Comparison of ENCODE assay signal across 25 cellular contexts in genomic region chr18:69143084-69143483, GRCh38.
"Had no signal": no experiment of that assay in that cellular context is flagged by ENCODE, and none has a peak within 500 bp of the region (broad histone marks: within the 10 kb centered on the region; RNA-seq: fewer than 3 reads in every experiment).

No MANE protein-coding gene starts in this region.

- H3K27ac ChIP-seq: neural progenitor cell, ovary, parathyroid adenoma, psoas muscle, right lobe of liver, sigmoid colon, stomach, thoracic aorta, thyroid gland, tibial nerve, upper lobe of left lung, vagina had no signal

- H3K27me3 ChIP-seq: neural progenitor cell, ovary, right lobe of liver, sigmoid colon, stomach, thyroid gland, tibial nerve, upper lobe of left lung, vagina had no signal

- H3K9me3 ChIP-seq: ovary, psoas muscle, right lobe of liver, sigmoid colon, stomach, thoracic aorta, thyroid gland, tibial nerve, upper lobe of left lung, vagina had no signal

- H3K9ac ChIP-seq: neural progenitor cell, parathyroid adenoma had no signal

- H3K4me3 ChIP-seq: neural progenitor cell, ovary, psoas muscle, right lobe of liver, sigmoid colon, stomach, thoracic aorta, thyroid gland, tibial nerve, upper lobe of left lung, vagina had no signal

- H3K36me3 ChIP-seq: neural progenitor cell, ovary, right lobe of liver, sigmoid colon, stomach, thoracic aorta, thyroid gland, tibial nerve, upper lobe of left lung, vagina had no signal

- H3K4me1 ChIP-seq: neural progenitor cell, parathyroid adenoma, psoas muscle, right lobe of liver, sigmoid colon, stomach, thyroid gland, tibial nerve, upper lobe of left lung, vagina had no signal

- DNase-seq: natural killer cell; occipital lobe; ovary; posterior cingulate gyrus; psoas muscle; right cardiac atrium; right lobe of liver; sigmoid colon; small intestine; stimulated activated CD4-positive, alpha-beta T cell treated with anti-CD3 and anti-CD28 coated beads, Interleukin-15, amount 100 ng/mL, for 24 hours; stimulated activated CD4-positive, alpha-beta T cell treated with anti-CD3 and anti-CD28 coated beads, Interleukin-2, amount 100 ng/mL, for 24 hours; stimulated activated CD4-positive, alpha-beta T cell treated with anti-CD3 and anti-CD28 coated beads, Interleukin-2, amount 100 ng/mL, for 48 hours; stimulated activated CD4-positive, alpha-beta T cell treated with anti-CD3 and anti-CD28 coated beads, Interleukin-4, amount 100 ng/mL, for 24 hours; stimulated activated naive B cell treated with anti-CD40 and anti-IgM and Interleukin-4, amounts not matched to agents 10 μg/mL and 1 μg/mL and 100 μg/mL, for 72 hours; stimulated activated naive CD4-positive, alpha-beta T cell treated with Interleukin-2 at 50 U/mL for 16 hours; stomach; thyroid gland; trophoblast cell; upper lobe of left lung had no signal

- FAIRE-seq: small intestine, urothelium cell line had no signal
